ENCODE assay signal across 9 cellular contexts in genomic region chr12:13000616-13000934, GRCh38. TPM values are rescaled to one million over a fixed set of nuclear protein-coding genes. Genes with fewer than 3 reads are reported as not detected.
DNase-seq lines count a peak whose midpoint lies in the region; ATAC-seq and TF ChIP-seq lines count a peak whose summit lies in the region.
"Had no signal": no experiment of that assay in that cellular context is flagged by ENCODE, and none has a peak within 500 bp of the region (broad histone marks: within the 10 kb centered on the region; RNA-seq: fewer than 3 reads in every experiment).

No MANE protein-coding gene starts in this region.

- intact Hi-C loops in esophagus muscularis mucosa (cut with DNase I), result loop anchor here (2.0 to 5.0 kb wide), 2 partner anchors 44 to 97 kb away; partner anchors contain the start of gene FAM234B

- H3K4me1 ChIP-seq in BLaER1 (peaks cover 23% of the 10 kb centered on the region), esophagus muscularis mucosa (peaks cover 32 to 61% (median 50%) of the 10 kb centered on the region in 4 donors)

- peak overlapping the region; percentile 100 for H3K4me2 ChIP-seq in BLaER1
- peak overlapping the region; percentile 57 for H3K4me2 ChIP-seq in SU-DHL-6 (ENCODE audit: low read depth, low read length, poor library complexity, severe bottlenecking)

- H3K9me3 Mint-ChIP-seq in nephron progenitor cell, result no peaks in the 10 kb centered on the region

- peaks cover 37% of the 10 kb centered on the region for H3K4me1 Mint-ChIP-seq in nephron progenitor cell

- H3K27me3 Mint-ChIP-seq in nephron progenitor cell (ENCODE audit: low read depth, poor library complexity), result peaks cover 54% of the 10 kb centered on the region

- no peak overlapping the region for H2AFZ ChIP-seq in SU-DHL-6 (ENCODE audit: low read depth, low read length, severe bottlenecking)

- H3K36me3 Mint-ChIP-seq in nephron progenitor cell (ENCODE audit: low read depth), result no peaks in the 10 kb centered on the region

- H3K9me2 ChIP-seq in SU-DHL-6 (replicated peaks; ENCODE audit: insufficient read depth, low read length), result no peaks in the 10 kb centered on the region

- TF ChIP-seq POLR2A in esophagus muscularis mucosa (IDR thresholded peaks at IDR 0.05; ENCODE audit: low read depth), result no peak

- 0% methylated on average over 13 of the region's 16 CpGs for WGBS in esophagus muscularis mucosa

- no peaks in the 10 kb centered on the region for H4K20me1 ChIP-seq in BLaER1
- H4K20me1 ChIP-seq in SU-DHL-6 (ENCODE audit: low read depth, low read length), result no peaks in the 10 kb centered on the region

- H3K27me3 ChIP-seq in BLaER1 (peaks cover 24% of the 10 kb centered on the region), SU-DHL-6 (ENCODE audit: low read length) (no peaks in the 10 kb centered on the region), esophagus muscularis mucosa (no peaks in the 10 kb centered on the region)

- peak overlapping the region; percentile 76 for H3K4me3 ChIP-seq in BLaER1
- peak overlapping the region; percentile 38 for H3K4me3 ChIP-seq in SU-DHL-6 (ENCODE audit: insufficient read depth, low read length, poor library complexity, severe bottlenecking)
- H3K4me3 ChIP-seq in esophagus muscularis mucosa, result peak overlapping the region; percentile 87 to 93 (median 88)

- no peaks in the 10 kb centered on the region for H3F3A ChIP-seq in SU-DHL-6 (ENCODE audit: insufficient read depth)

- H3K27ac Mint-ChIP-seq in nephron progenitor cell, result peak overlapping the region; percentile 55

- ATAC-seq in GM19035 (IDR thresholded peaks at IDR 0.05; ENCODE audit: unreplicated experiment) (peak; percentile 32), HG03378 (IDR thresholded peaks at IDR 0.05; ENCODE audit: unreplicated experiment) (peak; percentile 45), GM18861 (IDR thresholded peaks at IDR 0.05; ENCODE audit: unreplicated experiment) (no peak)

- peak overlapping the region; percentile 91 for H3K4me3 Mint-ChIP-seq in nephron progenitor cell

- peak overlapping the region; percentile 71 for H3K9ac ChIP-seq in BLaER1
- H3K9ac ChIP-seq in SU-DHL-6 (ENCODE audit: low read length), result 0 out of 2 replicates have a peak overlapping the region, but pooled peaks have one; percentile 22

- H3K9me3 ChIP-seq in BLaER1, result no peaks in the 10 kb centered on the region
- H3K9me3 ChIP-seq in SU-DHL-6 (ENCODE audit: insufficient read depth, low read length), result no peaks in the 10 kb centered on the region
- H3K9me3 ChIP-seq in esophagus muscularis mucosa, result no peaks in the 10 kb centered on the region

- H3K27ac ChIP-seq in BLaER1, result peak overlapping the region; percentile 49; the same call in 1 of the 2 replicates
- no peak overlapping the region for H3K27ac ChIP-seq in SU-DHL-6 (ENCODE audit: low read depth, low read length)
- peak overlapping the region; percentile 94 to 99 (median 97) for H3K27ac ChIP-seq in esophagus muscularis mucosa (replicated peaks in 1 of 4)

- H3K79me2 ChIP-seq in SU-DHL-6 (ENCODE audit: insufficient read depth, low read length), result no peaks in the 10 kb centered on the region

- H3K36me3 ChIP-seq in BLaER1, result no peaks in the 10 kb centered on the region
- no peaks in the 10 kb centered on the region for H3K36me3 ChIP-seq in SU-DHL-6 (ENCODE audit: low read length)
- no peaks in the 10 kb centered on the region for H3K36me3 ChIP-seq in esophagus muscularis mucosa

- TF ChIP-seq EP300 in esophagus muscularis mucosa (IDR thresholded peaks at IDR 0.05), result no peak

- no peak for DNase-seq in esophagus muscularis mucosa (ENCODE audit: extremely low spot score)
- DNase-seq in nephron progenitor cell, result no peak
- no peak for DNase-seq in stimulated activated CD4-positive, alpha-beta T cell treated with anti-CD3 and anti-CD28 coated beads, Interleukin-2, amount 100 ng/mL, for 48 hours

- no peak for TF ChIP-seq CTCF in SU-DHL-6 (IDR thresholded peaks at IDR 0.05; ENCODE audit: insufficient read depth, low read length, poor library complexity, severe bottlenecking)
- no peak for TF ChIP-seq CTCF in esophagus muscularis mucosa (IDR thresholded peaks at IDR 0.05)
- no peak for TF ChIP-seq CTCF in nephron progenitor cell (IDR thresholded peaks at IDR 0.05)

RNA-seq across cellular contexts. Expression of gene HEBP1, which starts 0.5 kb away (rescaled TPM):
- total RNA-seq in esophagus muscularis mucosa, result 10 to 100 TPM; 40.6 to 70.6 (median 61.9) TPM

RNA-seq across cellular contexts. Expression of gene FAM234B, which starts 43.6 kb away (rescaled TPM):
- 1 to 10 TPM; 1.2 to 6.7 (median 5.0) TPM for total RNA-seq in esophagus muscularis mucosa

RNA-seq across cellular contexts. Expression of gene GPRC5D, which starts 48.6 kb away (rescaled TPM):
- under 1 TPM in 1 of 4 donors, not detected in 3; 0.84 TPM for total RNA-seq in esophagus muscularis mucosa
- total RNA-seq: SK-MEL-5 had no signal

Comparison
In these comparisons a context has a peak if more than half of its experiments do, and no peak if none do; other contexts are left out.
1. H3K4me3 ChIP-seq: peak in every context shown above with its lines; median percentile 88 in esophagus muscularis mucosa; 76 in BLaER1; 38 in SU-DHL-6.